In genomic region chr3:39267631-39268553, GRCh38 we compare ENCODE assay signal across 1 cellular context.
TF ChIP-seq lines count a peak whose summit lies in the region.

No MANE protein-coding gene starts in this region.

TF ChIP-seq in K562, 482 proteins besides CTCF, POLR2A, EP300 and RAD21 (continued from another document):
- TF ChIP-seq ZNF592 (IDR thresholded peaks at IDR 0.05), result no peak
- TF ChIP-seq PHF8 (IDR thresholded peaks at IDR 0.05; ENCODE audit: borderline replicate concordance, low read length), result no peak
- TF ChIP-seq ZNF239 (CRISPR knock-in tag; IDR thresholded peaks at IDR 0.05), result no peak
- no peak for TF ChIP-seq SAP30 (IDR thresholded peaks at IDR 0.05; ENCODE audit: borderline replicate concordance, insufficient read depth, low read depth, low read length, poor library complexity, severe bottlenecking)
- no peak for TF ChIP-seq CREB1 (IDR thresholded peaks at IDR 0.05)
- TF ChIP-seq CREB1 (CRISPR knock-in tag; IDR thresholded peaks at IDR 0.05), result no peak
- TF ChIP-seq ESRRB (CRISPR knock-in tag; IDR thresholded peaks at IDR 0.05; ENCODE audit: borderline replicate concordance), result no peak
- no peak for TF ChIP-seq ZNF75A (CRISPR knock-in tag; IDR thresholded peaks at IDR 0.05)
- no peak for TF ChIP-seq ZNF408 (CRISPR knock-in tag; IDR thresholded peaks at IDR 0.05; ENCODE audit: low read depth)
- no peak for TF ChIP-seq NR2C1 (IDR thresholded peaks at IDR 0.05)
- no peak for TF ChIP-seq NR2C1 (tag; IDR thresholded peaks at IDR 0.05)
- TF ChIP-seq TRIM28 (IDR thresholded peaks at IDR 0.05), result no peak
- no peak for TF ChIP-seq SMAD2 (IDR thresholded peaks at IDR 0.05; ENCODE audit: low read depth, low read length)
- TF ChIP-seq FUS (optimal IDR thresholded peaks at IDR 0.05; ENCODE audit: low read depth, low read length), result no peak
- no peak for TF ChIP-seq ZC3H8 (IDR thresholded peaks at IDR 0.05)
- no peak for TF ChIP-seq SFPQ (IDR thresholded peaks at IDR 0.05; ENCODE audit: low read depth, low read length)
- 0 out of 2 replicates have a peak, but pooled peaks have one; percentile 57 for TF ChIP-seq SMAD3 (CRISPR knock-in tag; conservative IDR thresholded peaks at IDR 0.05)
- peak; percentile 47 for TF ChIP-seq CBFA2T3 (IDR thresholded peaks at IDR 0.05)
- TF ChIP-seq NR2C2 (CRISPR knock-in tag; IDR thresholded peaks at IDR 0.05), result no peak
- peak; percentile 36; the same call in 1 of the 2 replicates for TF ChIP-seq NR2C2 (tag; IDR thresholded peaks at IDR 0.05)
- no peak for TF ChIP-seq ATF2 (CRISPR knock-in tag; IDR thresholded peaks at IDR 0.05)
- TF ChIP-seq ZNF586 (CRISPR knock-in tag; conservative IDR thresholded peaks at IDR 0.05), result no peak
- TF ChIP-seq ZNF398 (CRISPR knock-in tag; IDR thresholded peaks at IDR 0.05), result no peak
- TF ChIP-seq OTX1 (CRISPR knock-in tag; IDR thresholded peaks at IDR 0.05), result 0 out of 2 replicates have a peak, but pooled peaks have one; percentile 21
- TF ChIP-seq TEAD4 (IDR thresholded peaks at IDR 0.05; ENCODE audit: low read length), result peak; percentile 39; the same call in 1 of the 2 replicates
- no peak for TF ChIP-seq TEAD4 (CRISPR knock-in tag; IDR thresholded peaks at IDR 0.05; ENCODE audit: borderline replicate concordance)
- TF ChIP-seq ELF1 (tag; IDR thresholded peaks at IDR 0.05), result no peak
- peak; percentile 97 for TF ChIP-seq HMBOX1 (IDR thresholded peaks at IDR 0.05)
- no peak for TF ChIP-seq CGGBP1 (CRISPR knock-in tag; IDR thresholded peaks at IDR 0.05)
- TF ChIP-seq ZNF12 (CRISPR knock-in tag; IDR thresholded peaks at IDR 0.05), result no peak
- no peak for TF ChIP-seq CSDE1 (IDR thresholded peaks at IDR 0.05)
- no peak for TF ChIP-seq ZSCAN29 (IDR thresholded peaks at IDR 0.05)
- TF ChIP-seq CBX3 (IDR thresholded peaks at IDR 0.05; ENCODE audit: borderline replicate concordance in 1 of 2, low read length in 2 of 2), result no peak
- no peak for TF ChIP-seq COPS2 (conservative IDR thresholded peaks at IDR 0.05)
- TF ChIP-seq ZNF551 (CRISPR knock-in tag; IDR thresholded peaks at IDR 0.05), result no peak
- no peak for TF ChIP-seq C11orf30 (IDR thresholded peaks at IDR 0.05; ENCODE audit: low read depth)
- no peak for TF ChIP-seq NFXL1 (CRISPR knock-in tag; IDR thresholded peaks at IDR 0.05)
- no peak for TF ChIP-seq SNIP1 (IDR thresholded peaks at IDR 0.05; ENCODE audit: low read depth)
- TF ChIP-seq ZNF76 (CRISPR knock-in tag; IDR thresholded peaks at IDR 0.05; ENCODE audit: borderline replicate concordance), result no peak
- TF ChIP-seq ZNF785 (CRISPR knock-in tag; IDR thresholded peaks at IDR 0.05), result no peak
- no peak for TF ChIP-seq PML (IDR thresholded peaks at IDR 0.05; ENCODE audit: low read length)
TF ChIP-seq in K562: peak in this region for 28.
